ENCODE assay signal across 8 cellular contexts in genomic region chr7:26100940-26101339, GRCh38. TPM values are rescaled to one million over a fixed set of nuclear protein-coding genes. Genes with fewer than 3 reads are reported as not detected.
A peak's percentile ranks its signal among the peaks of the same experiment; 100 is the strongest.
DNase-seq lines count a peak whose midpoint lies in the region; ATAC-seq and TF ChIP-seq lines count a peak whose summit lies in the region.

No MANE protein-coding gene starts in this region.

- no peaks in the 10 kb centered on the region for H3K9me3 ChIP-seq in DOHH2 (ENCODE audit: control insufficient read depth, insufficient read depth, low read length)
- no peaks in the 10 kb centered on the region for H3K9me3 ChIP-seq in CD8-positive, alpha-beta memory T cell (ENCODE audit: low read length)
- no peaks in the 10 kb centered on the region for H3K9me3 ChIP-seq in effector memory CD4-positive, alpha-beta T cell (ENCODE audit: control insufficient read depth, low read length)

- peak overlapping the region; percentile 83 for H3K4me3 Mint-ChIP-seq in activated naive CD8-positive, alpha-beta T cell treated with anti-CD3 and anti-CD28 coated beads, Interleukin-2, amount 10 ng/mL, durations not matched to agents 7 days and 5 days
- H3K4me3 Mint-ChIP-seq in CD8-positive, alpha-beta memory T cell, result no peak overlapping the region

- H3K36me3 Mint-ChIP-seq in activated naive CD8-positive, alpha-beta T cell treated with anti-CD3 and anti-CD28 coated beads, Interleukin-2, amount 10 ng/mL, durations not matched to agents 7 days and 5 days, result peaks cover 14% of the 10 kb centered on the region
- H3K36me3 Mint-ChIP-seq in CD8-positive, alpha-beta memory T cell, result no peaks in the 10 kb centered on the region

- H3K27me3 ChIP-seq in DOHH2 (ENCODE audit: control insufficient read depth, low read length), result no peaks in the 10 kb centered on the region
- H3K27me3 ChIP-seq in CD8-positive, alpha-beta memory T cell (ENCODE audit: insufficient read depth, low read length, poor library complexity, severe bottlenecking), result no peaks in the 10 kb centered on the region
- no peaks in the 10 kb centered on the region for H3K27me3 ChIP-seq in effector memory CD4-positive, alpha-beta T cell (replicated peaks; ENCODE audit: control insufficient read depth, insufficient read depth, low read length, poor library complexity, severe bottlenecking)

- ATAC-seq in HG02759 (IDR thresholded peaks at IDR 0.05; ENCODE audit: unreplicated experiment) (peak; percentile 24), HG03342 (IDR thresholded peaks at IDR 0.05; ENCODE audit: unreplicated experiment) (no peak)
- ATAC-seq in activated naive CD8-positive, alpha-beta T cell treated with anti-CD3 and anti-CD28 coated beads, Interleukin-2, amount 10 ng/mL, durations not matched to agents 7 days and 5 days (ENCODE audit: low read depth), result no peak

- peaks cover 7% of the 10 kb centered on the region; the same call in 1 of the 2 replicates for H3K36me3 ChIP-seq in DOHH2 (ENCODE audit: control insufficient read depth, low read length)
- H3K36me3 ChIP-seq in CD8-positive, alpha-beta memory T cell (ENCODE audit: insufficient read depth, low read length), result no peaks in the 10 kb centered on the region
- no peaks in the 10 kb centered on the region for H3K36me3 ChIP-seq in effector memory CD4-positive, alpha-beta T cell (ENCODE audit: control insufficient read depth, insufficient read depth, low read length)

- CTCF ChIA-PET in CD8-positive, alpha-beta memory T cell (lab: Charles Lee), result interaction anchor here (1.2 kb wide), 1 partner anchor 11 kb away, joined by 3 read pairs; no protein-coding TSS in a partner anchor

- H3K27me3 Mint-ChIP-seq in activated naive CD8-positive, alpha-beta T cell treated with anti-CD3 and anti-CD28 coated beads, Interleukin-2, amount 10 ng/mL, durations not matched to agents 7 days and 5 days, result no peaks in the 10 kb centered on the region
- H3K27me3 Mint-ChIP-seq in CD8-positive, alpha-beta memory T cell, result peaks cover 0 to 5% of the 10 kb centered on the region in 2 donors

- POLR2A ChIA-PET in activated naive CD8-positive, alpha-beta T cell treated with anti-CD3 and anti-CD28 coated beads, Interleukin-2, amount 10 ng/mL, durations not matched to agents 7 days and 5 days (lab: Charles Lee), result interaction anchor here (0.9 to 2.1 kb wide), 4 partner anchors 51 to 101 kb away, joined by 3 to 9 read pairs (median 7); partner anchors contain the start of genes CBX3 and NFE2L3
- POLR2A ChIA-PET in CD8-positive, alpha-beta memory T cell (lab: Charles Lee), result no interaction called here

- no peak for DNase-seq in activated naive CD8-positive, alpha-beta T cell treated with anti-CD3 and anti-CD28 coated beads, Interleukin-2, amount 10 ng/mL, durations not matched to agents 7 days and 5 days
- peak; percentile 29 for DNase-seq in midbrain (lab: John Stamatoyannopoulos, UW)
- no peak for DNase-seq in CD8-positive, alpha-beta memory T cell
- DNase-seq in effector memory CD4-positive, alpha-beta T cell, result no peak
- DNase-seq in NCI-H1092 treated with DMSO at 0.1 percent for 48 hours (lab: John Stamatoyannopoulos, UW), result no peak

- H3K27ac Mint-ChIP-seq in activated naive CD8-positive, alpha-beta T cell treated with anti-CD3 and anti-CD28 coated beads, Interleukin-2, amount 10 ng/mL, durations not matched to agents 7 days and 5 days, result peak overlapping the region; percentile 94
- H3K27ac Mint-ChIP-seq in CD8-positive, alpha-beta memory T cell, result no peak overlapping the region

- H3K4me1 Mint-ChIP-seq in activated naive CD8-positive, alpha-beta T cell treated with anti-CD3 and anti-CD28 coated beads, Interleukin-2, amount 10 ng/mL, durations not matched to agents 7 days and 5 days, result peaks cover 39% of the 10 kb centered on the region
- H3K4me1 Mint-ChIP-seq in CD8-positive, alpha-beta memory T cell, result peaks cover 16 to 39% (median 32%) of the 10 kb centered on the region in 3 donors

- H3K9me3 Mint-ChIP-seq in activated naive CD8-positive, alpha-beta T cell treated with anti-CD3 and anti-CD28 coated beads, Interleukin-2, amount 10 ng/mL, durations not matched to agents 7 days and 5 days, result no peaks in the 10 kb centered on the region
- H3K9me3 Mint-ChIP-seq in CD8-positive, alpha-beta memory T cell, result no peaks in the 10 kb centered on the region

- TF ChIP-seq CTCF in DOHH2 (IDR thresholded peaks at IDR 0.05; ENCODE audit: low read depth, low read length, poor library complexity, severe bottlenecking), result no peak

- H4K20me1 ChIP-seq in DOHH2 (ENCODE audit: control insufficient read depth, insufficient read depth, low read depth, low read length), result no peaks in the 10 kb centered on the region

- H3K9me2 ChIP-seq in DOHH2 (replicated peaks; ENCODE audit: control insufficient read depth, low read length), result no peaks in the 10 kb centered on the region

- H3F3A ChIP-seq in DOHH2 (ENCODE audit: control insufficient read depth, insufficient read depth), result peaks cover 31% of the 10 kb centered on the region

- H3K4me3 ChIP-seq in DOHH2 (ENCODE audit: low read length), result peak overlapping the region; percentile 74
- no peak overlapping the region for H3K4me3 ChIP-seq in CD8-positive, alpha-beta memory T cell (ENCODE audit: low read length)
- no peak overlapping the region for H3K4me3 ChIP-seq in effector memory CD4-positive, alpha-beta T cell (ENCODE audit: insufficient read depth, low read depth, low read length, poor library complexity, severe bottlenecking)

- peak overlapping the region; percentile 78 for H3K27ac ChIP-seq in DOHH2 (ENCODE audit: low read depth, low read length)
- no peak overlapping the region for H3K27ac ChIP-seq in CD8-positive, alpha-beta memory T cell (ENCODE audit: low read depth, low read length)
- no peak overlapping the region for H3K27ac ChIP-seq in effector memory CD4-positive, alpha-beta T cell (ENCODE audit: insufficient read depth, low read length, poor library complexity, severe bottlenecking)

- H3K79me2 ChIP-seq in DOHH2 (ENCODE audit: control insufficient read depth, low read length), result peaks cover 16% of the 10 kb centered on the region

- H3K4me1 ChIP-seq in DOHH2 (ENCODE audit: control insufficient read depth, low read length), result peaks cover 65% of the 10 kb centered on the region
- peaks cover 31% of the 10 kb centered on the region for H3K4me1 ChIP-seq in CD8-positive, alpha-beta memory T cell (ENCODE audit: insufficient read depth, low read length)
- H3K4me1 ChIP-seq in effector memory CD4-positive, alpha-beta T cell (ENCODE audit: control insufficient read depth, insufficient read depth, low read length, poor library complexity, severe bottlenecking), result peaks cover 7% of the 10 kb centered on the region

- peak overlapping the region; percentile 89 for H3K4me2 ChIP-seq in DOHH2 (ENCODE audit: low read length)

RNA-seq across cellular contexts. Expression of gene NFE2L3, which starts 51.1 kb away (rescaled TPM):
- total RNA-seq in activated naive CD8-positive, alpha-beta T cell treated with anti-CD3 and anti-CD28 coated beads, Interleukin-2, amount 10 ng/mL, durations not matched to agents 7 days and 5 days, result 10 to 100 TPM in 1 of 2 experiments, 1 to 10 TPM in 1; 10.0 to 10.3 TPM
- 10 to 100 TPM; 43.5 to 47.4 TPM for total RNA-seq in CD8-positive, alpha-beta memory T cell
- polyA plus RNA-seq in CD8-positive, alpha-beta memory T cell, result 6.5 TPM
